In genomic region chr5:118042076-118042475, GRCh38 we compare ENCODE assay signal across 17 cellular contexts.
DNase-seq lines count a peak whose midpoint lies in the region; ATAC-seq, FAIRE-seq and TF ChIP-seq lines count a peak whose summit lies in the region.
"Had no signal": no experiment of that assay in that cellular context is flagged by ENCODE, and none has a peak within 500 bp of the region (broad histone marks: within the 10 kb centered on the region; RNA-seq: fewer than 3 reads in every experiment).

No MANE protein-coding gene starts in this region.

- CTCF ChIA-PET in HepG2 (lab: Yijun Ruan, JAX; ENCODE audit: low intra/inter-chr PET ratio, low total read pairs), result no interaction called here

- H2AFZ ChIP-seq in HepG2 (ENCODE audit: low read length), result no peak overlapping the region

- H3K27me3 Mint-ChIP-seq in type B pancreatic cell, result no peaks in the 10 kb centered on the region
- no peaks in the 10 kb centered on the region for H3K27me3 Mint-ChIP-seq in effector memory CD8-positive, alpha-beta T cell
- H3K27me3 Mint-ChIP-seq: memory B cell had no signal

- intact Hi-C loops in HepG2 (cut with micrococcal nuclease; ENCODE audit: unreplicated experiment), result no loop called here

- TF ChIP-seq CTCF in liver (IDR thresholded peaks at IDR 0.05; ENCODE audit: low read depth, low read length, missing input control) (no peak), HepG2 (CRISPR knock-in tag; IDR thresholded peaks at IDR 0.05) (no peak), foreskin fibroblast (IDR thresholded peaks at IDR 0.05; ENCODE audit: low read depth, low read length) (peak; percentile 5), type B pancreatic cell (conservative IDR thresholded peaks at IDR 0.05) (peak; percentile 56)

- H3K9ac ChIP-seq in liver (ENCODE audit: low read depth in 1 of 2, low read length in 2 of 2) (no peak overlapping the region), HepG2 (ENCODE audit: insufficient read depth, low read depth, low read length) (no peak overlapping the region)

- no peak for DNase-seq in HepG2 (ENCODE audit: low spot score)
- DNase-seq in SK-MEL-5 (ENCODE audit: low read depth, low spot score), result peak; percentile 11
- DNase-seq in foreskin fibroblast, result peak in 1 of 2 donors; percentile 6
- DNase-seq in type B pancreatic cell (ENCODE audit: extremely low spot score, unreplicated experiment), result no peak
- no peak for DNase-seq in effector memory CD8-positive, alpha-beta T cell
- DNase-seq in NCI-H1694 (lab: John Stamatoyannopoulos, UW), result no peak
- DNase-seq: activated effector memory CD4-positive, alpha-beta T cell treated with Interleukin-2 at 50 U/mL for 16 hours; effector CD4-positive, alpha-beta T cell; foreskin melanocyte; NCI-H345; nucleus accumbens; stimulated activated CD4-positive, alpha-beta T cell treated with anti-CD3 and anti-CD28 coated beads, Interleukin-4, amount 100 ng/mL, for 4 hours; trophoblast cell had no signal

- H3K27me3 ChIP-seq in liver (ENCODE audit: control insufficient read depth in 4 of 4, insufficient read depth in 4 of 4, low read length in 3 of 4) (no peaks in the 10 kb centered on the region), HepG2 (ENCODE audit: control insufficient read depth in 1 of 2, insufficient read depth in 2 of 2, low read length in 2 of 2) (no peaks in the 10 kb centered on the region)
- H3K27me3 ChIP-seq: ascending aorta had no signal

- H3K4me3 Mint-ChIP-seq in type B pancreatic cell, result no peak overlapping the region
- no peak overlapping the region for H3K4me3 Mint-ChIP-seq in effector memory CD8-positive, alpha-beta T cell
- H3K4me3 Mint-ChIP-seq: memory B cell had no signal

- TF ChIP-seq RAD21 in liver (IDR thresholded peaks at IDR 0.05) (peak; percentile 14 to 15), HepG2 (CRISPR knock-in tag; IDR thresholded peaks at IDR 0.05) (no peak)

- H3K9me3 ChIP-seq in liver (ENCODE audit: control insufficient read depth in 4 of 4, low read length in 3 of 4), result no peaks in the 10 kb centered on the region
- no peaks in the 10 kb centered on the region for H3K9me3 ChIP-seq in HepG2 (ENCODE audit: low read length)
- H3K9me3 ChIP-seq: ascending aorta had no signal

- in situ Hi-C loops in HepG2 (cut with HindIII; ENCODE audit: extremely low pct_ligation_motif_present, low pct_unique_long_range_greater_than_20kb), result no loop called here
- in situ Hi-C loops in SK-MEL-5 (cut with HindIII; ENCODE audit: low pct_unique_long_range_greater_than_20kb, low sequenced_read_pairs), result no loop called here

- H3K27ac ChIP-seq in liver (ENCODE audit: low read depth in 1 of 2, low read length in 2 of 2) (no peak overlapping the region), HepG2 (ENCODE audit: extremely low read length, insufficient read depth, low read length) (no peak overlapping the region)
- H3K27ac ChIP-seq: ascending aorta had no signal

- H3K4me3 ChIP-seq in liver (ENCODE audit: low read depth in 1 of 3, low read length in 3 of 3) (no peak overlapping the region), HepG2 (replicated peaks in 1 of 3; ENCODE audit: insufficient read depth in 1 of 3, low read depth in 2 of 3, low read length in 3 of 3) (no peak overlapping the region), foreskin fibroblast (ENCODE audit: low read depth in 1 of 2, low read length in 2 of 2) (no peak overlapping the region)
- H3K4me3 ChIP-seq: ascending aorta had no signal

- H3K36me3 Mint-ChIP-seq in type B pancreatic cell, result no peaks in the 10 kb centered on the region
- no peaks in the 10 kb centered on the region for H3K36me3 Mint-ChIP-seq in effector memory CD8-positive, alpha-beta T cell (ENCODE audit: insufficient read depth)
- H3K36me3 Mint-ChIP-seq: memory B cell had no signal

- no peak overlapping the region for H3K27ac Mint-ChIP-seq in type B pancreatic cell
- H3K27ac Mint-ChIP-seq in effector memory CD8-positive, alpha-beta T cell, result no peak overlapping the region
- H3K27ac Mint-ChIP-seq: memory B cell had no signal

- H3K4me2 ChIP-seq in HepG2 (ENCODE audit: low read depth, low read length), result no peak overlapping the region

- BruUV-seq in HepG2 (replicated peaks; lab: Mats Ljungman, UMichigan), result no TSS peak

- H3K4me1 ChIP-seq in liver (ENCODE audit: control insufficient read depth in 4 of 4, insufficient read depth in 4 of 4, low read length in 3 of 4), result no peaks in the 10 kb centered on the region
- H3K4me1 ChIP-seq in HepG2 (ENCODE audit: insufficient read depth, low read length), result no peaks in the 10 kb centered on the region
- H3K4me1 ChIP-seq: ascending aorta had no signal

- ATAC-seq in HepG2, result no peak
- no peak for ATAC-seq in effector memory CD8-positive, alpha-beta T cell (replicated peaks)
- no peak for ATAC-seq in HG03139 (IDR thresholded peaks at IDR 0.05; ENCODE audit: unreplicated experiment)

- WGBS in liver, result 64% methylated on average over 2 of the region's 2 CpGs
- WGBS in HepG2 (ENCODE audit: low lambda C conversion rate), result 3% methylated on average over 2 of the region's 2 CpGs

- H3K9me3 Mint-ChIP-seq in type B pancreatic cell, result no peaks in the 10 kb centered on the region
- peaks cover 2 to 6% of the 10 kb centered on the region in 2 donors for H3K9me3 Mint-ChIP-seq in effector memory CD8-positive, alpha-beta T cell

- H3K79me2 ChIP-seq in HepG2 (ENCODE audit: insufficient read depth, low read length), result no peaks in the 10 kb centered on the region

- no peak for FAIRE-seq in HepG2 (lab: Jason Lieb, UNC)

- POLR2A ChIA-PET in HepG2 (lab: Yijun Ruan, JAX), result no interaction called here

- no peaks in the 10 kb centered on the region for H3K36me3 ChIP-seq in liver (ENCODE audit: control insufficient read depth in 4 of 4, insufficient read depth in 3 of 4, low read depth in 1 of 4, low read length in 3 of 4)
- H3K36me3 ChIP-seq in HepG2 (replicated peaks in 1 of 2; ENCODE audit: control insufficient read depth in 1 of 2, insufficient read depth in 2 of 2, low read length in 2 of 2), result no peaks in the 10 kb centered on the region
- H3K36me3 ChIP-seq: ascending aorta had no signal

- TF ChIP-seq POLR2A in HepG2 (IDR thresholded peaks at IDR 0.05; ENCODE audit: insufficient read depth in 1 of 2, low read depth in 2 of 2, low read length in 2 of 2), result no peak

- H3K4me1 Mint-ChIP-seq in type B pancreatic cell (ENCODE audit: unreplicated experiment), result no peaks in the 10 kb centered on the region
- no peaks in the 10 kb centered on the region for H3K4me1 Mint-ChIP-seq in effector memory CD8-positive, alpha-beta T cell (ENCODE audit: low read depth in 2 of 2)

- H4K20me1 ChIP-seq in HepG2 (ENCODE audit: insufficient read depth, low read length), result no peaks in the 10 kb centered on the region

- TF ChIP-seq EP300 in HepG2 (IDR thresholded peaks at IDR 0.05; ENCODE audit: low read depth in 2 of 2, low read length in 2 of 2), result no peak
- no peak for TF ChIP-seq EP300 in HepG2 (CRISPR knock-in tag; IDR thresholded peaks at IDR 0.05; ENCODE audit: borderline replicate concordance)

TF ChIP-seq in liver, 16 proteins besides CTCF, POLR2A, EP300 and RAD21 (continues in another document):
- TF ChIP-seq GABPA (IDR thresholded peaks at IDR 0.05 in 1 of 2, conservative IDR thresholded peaks at IDR 0.05 in 1 of 2), result no peak
- TF ChIP-seq REST (IDR thresholded peaks at IDR 0.05), result no peak

TF ChIP-seq in HepG2, 621 proteins besides CTCF, POLR2A, EP300 and RAD21:
- no peak for TF ChIP-seq ZFY (CRISPR knock-in tag; IDR thresholded peaks at IDR 0.05)
- TF ChIP-seq ZNF678 (CRISPR knock-in tag; IDR thresholded peaks at IDR 0.05), result no peak
- no peak for TF ChIP-seq ZNF292 (CRISPR knock-in tag; IDR thresholded peaks at IDR 0.05; ENCODE audit: borderline replicate concordance, low read depth)
- TF ChIP-seq ZNF549 (CRISPR knock-in tag; IDR thresholded peaks at IDR 0.05), result no peak
- TF ChIP-seq CEBPB (IDR thresholded peaks at IDR 0.05; ENCODE audit: borderline replicate concordance, low read depth, low read length), result no peak
- TF ChIP-seq MAFG (CRISPR knock-in tag; IDR thresholded peaks at IDR 0.05), result no peak
- TF ChIP-seq ZUFSP (CRISPR knock-in tag; IDR thresholded peaks at IDR 0.05; ENCODE audit: borderline replicate concordance), result no peak
- TF ChIP-seq ZBTB44 (CRISPR knock-in tag; IDR thresholded peaks at IDR 0.05), result no peak
- TF ChIP-seq NFKB2 (CRISPR knock-in tag; IDR thresholded peaks at IDR 0.05; ENCODE audit: borderline replicate concordance), result no peak
- no peak for TF ChIP-seq RXRB (CRISPR knock-in tag; IDR thresholded peaks at IDR 0.05; ENCODE audit: borderline replicate concordance)
- no peak for TF ChIP-seq TAF1 (CRISPR knock-in tag; IDR thresholded peaks at IDR 0.05)
- TF ChIP-seq ZNF607 (CRISPR knock-in tag; IDR thresholded peaks at IDR 0.05; ENCODE audit: borderline replicate concordance), result no peak
- TF ChIP-seq ZNF850 (CRISPR knock-in tag; conservative IDR thresholded peaks at IDR 0.05), result no peak
- TF ChIP-seq HNRNPL (IDR thresholded peaks at IDR 0.05; ENCODE audit: low read depth, low read length), result no peak
- no peak for TF ChIP-seq ZSCAN21 (CRISPR knock-in tag; IDR thresholded peaks at IDR 0.05; ENCODE audit: borderline replicate concordance)

Comparison
In these comparisons a context has a peak if more than half of its experiments do, and no peak if none do; other contexts are left out.
1. CTCF ChIP-seq: peak in foreskin fibroblast (single experiment) and type B pancreatic cell (single experiment); none in liver (single experiment) and HepG2 (single experiment).